22 cellular contexts compared by ENCODE assay signal in the genomic region with DNA sequence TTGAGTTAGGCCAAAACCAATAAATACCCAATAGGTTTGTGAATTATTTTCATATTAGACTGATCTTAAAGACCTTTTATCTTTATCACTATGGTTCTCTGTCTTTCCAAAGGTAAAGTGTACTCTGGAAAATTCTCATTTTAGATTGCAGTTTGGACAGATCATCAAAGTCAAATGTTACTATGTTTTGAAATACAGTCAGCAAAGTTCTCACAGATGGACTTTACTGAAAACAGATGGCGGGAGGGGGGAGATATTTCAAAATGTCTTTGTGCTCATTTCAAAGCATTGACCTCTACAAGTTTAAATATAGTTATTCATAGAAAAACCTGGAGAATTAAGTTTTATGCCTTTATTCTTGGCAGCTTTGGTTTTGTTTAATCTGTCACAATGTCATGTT. TPM values are rescaled to one million over a fixed set of nuclear protein-coding genes. Genes with fewer than 3 reads are reported as not detected.
DNase-seq lines count a peak whose midpoint lies in the region; ATAC-seq, FAIRE-seq and TF ChIP-seq lines count a peak whose summit lies in the region.
"Had no signal": no experiment of that assay in that cellular context is flagged by ENCODE, and none has a peak within 500 bp of the region (broad histone marks: within the 10 kb centered on the region; RNA-seq: fewer than 3 reads in every experiment).

No MANE protein-coding gene starts in this region.

- H3K4me1 Mint-ChIP-seq in mesothelial cell of epicardium, result peaks cover 50% of the 10 kb centered on the region

- peaks cover 7% of the 10 kb centered on the region for H3K36me3 Mint-ChIP-seq in mesothelial cell of epicardium

- no peak for TF ChIP-seq CTCF in mesothelial cell of epicardium (IDR thresholded peaks at IDR 0.05; ENCODE audit: unreplicated experiment)

- no peaks in the 10 kb centered on the region for H3K9me3 Mint-ChIP-seq in mesothelial cell of epicardium
- H3K9me3 Mint-ChIP-seq: CD4-positive, CD25-positive, alpha-beta regulatory T cell; GM23338 had no signal

- peak overlapping the region; percentile 70 for H3K27ac Mint-ChIP-seq in mesothelial cell of epicardium
- H3K27ac Mint-ChIP-seq: B cell had no signal

- peak; percentile 33 for FAIRE-seq in HTR-8/SVneo (lab: Jason Lieb, UNC)
- FAIRE-seq: GM12891, GM18507 had no signal

- DNase-seq in HTR-8/SVneo (ENCODE audit: insufficient read length, low spot score) (no peak), NCI-H69 (lab: John Stamatoyannopoulos, UW) (peak; percentile 28), fibroblast of peridontal ligament (ENCODE audit: extremely low read depth) (peak; percentile 78), mesothelial cell of epicardium (ENCODE audit: low spot score in 2 of 2, unreplicated experiment in 2 of 2) (no peak)
- DNase-seq: ACHN; CD4-positive, CD25-positive, alpha-beta regulatory T cell; DND-41; GDM1; NCI-H1436; NCI-H2081 treated with DMSO at 0.1 percent for 48 hours; NCI-H2227 treated with DMSO at 0.1 percent for 48 hours; PC-3 had no signal

- ATAC-seq in HG03439 (IDR thresholded peaks at IDR 0.05; ENCODE audit: unreplicated experiment) (no peak), GM19351 (IDR thresholded peaks at IDR 0.05; ENCODE audit: unreplicated experiment) (no peak), GM18909 (IDR thresholded peaks at IDR 0.05; ENCODE audit: poor library complexity, unreplicated experiment) (no peak)
- ATAC-seq: GM23338, HCT116, PC-3 had no signal

- H3K27me3 Mint-ChIP-seq in mesothelial cell of epicardium (ENCODE audit: low read depth), result no peaks in the 10 kb centered on the region
- H3K27me3 Mint-ChIP-seq: B cell; CD4-positive, CD25-positive, alpha-beta regulatory T cell had no signal

- H3K4me3 Mint-ChIP-seq in mesothelial cell of epicardium, result no peak overlapping the region
- H3K4me3 Mint-ChIP-seq: B cell; CD4-positive, CD25-positive, alpha-beta regulatory T cell; GM23338 had no signal

RNA-seq across cellular contexts. Expression of a gene that starts 51.8 kb away (rescaled TPM):
- total RNA-seq in mesothelial cell of epicardium, result 0.45 to 0.47 TPM in 2 of 3 replicates, not detected in the other
- total RNA-seq: B cell; CD4-positive, CD25-positive, alpha-beta regulatory T cell; GM23338; M059J; PC-3; SJSA1 had no signal

Comparison
In these comparisons a context has a peak if more than half of its experiments do, and no peak if none do; other contexts are left out.
1. DNase-seq: peak in NCI-H69 (single experiment) and fibroblast of peridontal ligament (single experiment); none in HTR-8/SVneo (single experiment) and mesothelial cell of epicardium (0 of 2).